In the genomic region with DNA sequence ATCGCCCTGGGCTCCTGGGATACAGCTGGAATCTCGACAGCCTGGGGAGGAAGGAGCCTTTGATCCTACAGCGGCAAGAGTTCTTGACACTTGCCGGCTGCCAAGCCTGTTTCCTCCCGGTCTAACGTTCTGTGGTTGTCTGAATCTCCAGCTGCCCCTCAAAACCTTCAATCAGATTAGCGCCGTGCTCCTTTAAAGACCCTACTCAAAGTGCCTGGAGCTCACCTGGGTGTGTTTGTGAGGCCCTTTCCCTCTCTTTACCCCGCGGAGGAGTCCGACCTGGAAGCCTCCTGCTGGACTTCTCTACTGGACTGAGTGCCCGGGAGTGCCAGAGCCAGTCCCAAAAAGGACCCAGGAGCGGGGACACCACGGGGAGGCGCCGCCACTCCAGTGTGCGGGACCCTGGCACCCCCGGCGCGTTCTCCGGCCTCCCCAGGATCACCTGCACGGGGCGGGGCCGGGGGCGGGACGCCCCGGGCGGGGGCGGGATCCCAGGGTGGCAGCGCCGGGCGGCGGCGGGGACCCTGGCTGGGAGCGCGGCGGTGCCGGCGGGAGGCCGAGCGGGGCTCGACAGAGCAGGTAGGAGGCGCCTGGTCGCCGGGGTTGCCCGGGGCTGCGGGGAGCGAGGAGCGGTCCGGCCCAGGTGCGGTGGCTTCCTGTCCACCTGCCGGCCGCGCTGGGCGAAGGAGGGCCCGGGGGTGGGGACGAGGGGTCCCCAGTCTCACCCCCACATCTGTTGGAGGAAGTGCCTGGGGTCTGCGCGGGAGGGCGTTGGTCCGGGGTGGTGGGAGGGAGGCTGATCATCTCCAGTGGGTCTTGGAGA, we compare ENCODE assay signal across 8 cellular contexts. TPM values are rescaled to one million over a fixed set of nuclear protein-coding genes. Genes with fewer than 3 reads are reported as not detected.
DNase-seq lines count a peak whose midpoint lies in the region; ATAC-seq and TF ChIP-seq lines count a peak whose summit lies in the region.

A gene with protein sequence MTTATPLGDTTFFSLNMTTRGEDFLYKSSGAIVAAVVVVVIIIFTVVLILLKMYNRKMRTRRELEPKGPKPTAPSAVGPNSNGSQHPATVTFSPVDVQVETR (plus strand): TSS at position 497 of the 823 bp plus-strand sequence. CDS start 39,344 bp downstream, outside the sequence.

- no peak within 1 kb of the TSS for H3K18ac ChIP-seq in trophoblast cell (ENCODE audit: low read length)

- H4K91ac ChIP-seq in trophoblast cell (ENCODE audit: low read depth, low read length), result no peak within 1 kb of the TSS

- TF ChIP-seq CTCF in KMS-11 (conservative IDR thresholded peaks at IDR 0.05; ENCODE audit: low read depth, low read length) (no peak), epithelial cell of proximal tubule (conservative IDR thresholded peaks at IDR 0.05; ENCODE audit: low read depth, low read length) (peak; percentile 12), gastrocnemius medialis (IDR thresholded peaks at IDR 0.05 in 4 of 5, conservative IDR thresholded peaks at IDR 0.05 in 1 of 5) (no peak)

- no peak within 1 kb of the TSS for H2BK5ac ChIP-seq in trophoblast cell (ENCODE audit: low read depth, low read length, poor library complexity)

- no peak within 1 kb of the TSS for H3K14ac ChIP-seq in trophoblast cell (ENCODE audit: low read length)

- in situ Hi-C loops in gastrocnemius medialis (cut with MboI; ENCODE audit: low sequenced_read_pairs in 4 of 4), result no loop called here

- no peak within 1 kb of the TSS for H2AFZ ChIP-seq in KMS-11 (ENCODE audit: low read depth)
- no peak within 1 kb of the TSS for H2AFZ ChIP-seq in trophoblast cell (ENCODE audit: insufficient read depth, low read length, poor library complexity)

- H4K8ac ChIP-seq in trophoblast cell (ENCODE audit: low read depth, low read length), result no peak within 1 kb of the TSS

- H2BK120ac ChIP-seq in trophoblast cell (ENCODE audit: insufficient read depth, low read length, poor library complexity), result no peak within 1 kb of the TSS

- no peaks in the 10 kb centered on the region for H3K36me3 ChIP-seq in KMS-11 (ENCODE audit: insufficient read depth)
- H3K36me3 ChIP-seq in trophoblast cell (ENCODE audit: control insufficient read depth in 1 of 2, insufficient read depth in 2 of 2, low read length in 2 of 2), result no peaks in the 10 kb centered on the region
- H3K36me3 ChIP-seq in gastrocnemius medialis, result no peaks in the 10 kb centered on the region

- H3K27me3 ChIP-seq in KMS-11 (ENCODE audit: insufficient read depth, low read depth) (no peaks in the 10 kb centered on the region), trophoblast cell (ENCODE audit: insufficient read depth, low read length) (peaks cover 14% of the 10 kb centered on the region), gastrocnemius medialis (peaks cover 23 to 31% (median 27%) of the 10 kb centered on the region in 3 donors)

- no peaks in the 10 kb centered on the region for H4K20me1 ChIP-seq in KMS-11 (ENCODE audit: insufficient read depth)

- no CpG with 5 or more reads among the region's 61 CpGs for WGBS in trophoblast cell (ENCODE audit: extremely low coverage, insufficient coverage, insufficient read length)

- H3K9ac ChIP-seq in KMS-11 (no peak within 1 kb of the TSS), trophoblast cell (ENCODE audit: low read length) (no peak within 1 kb of the TSS)

- H3K4ac ChIP-seq in trophoblast cell (ENCODE audit: low read depth, low read length), result no peak within 1 kb of the TSS

- H2BK12ac ChIP-seq in trophoblast cell (ENCODE audit: low read length), result no peak within 1 kb of the TSS

- H3K27ac ChIP-seq in KMS-11 (no peak within 1 kb of the TSS; the same call in 1 of the 2 replicates), trophoblast cell (ENCODE audit: low read depth, low read length) (no peak within 1 kb of the TSS), gastrocnemius medialis (no peak within 1 kb of the TSS)

- DNase-seq in activated CD4-positive, alpha-beta T cell treated with anti-CD3 and anti-CD28 coated beads, Interleukin-2, amount 50 U/mL, for 48 hours, result peak; percentile 40 to 47
- DNase-seq in epithelial cell of proximal tubule (ENCODE audit: low read depth), result no peak
- DNase-seq in trophoblast cell, result peak in 1 of 2 donors; percentile 26
- DNase-seq in pons (ENCODE audit: low spot score), result no peak
- DNase-seq in gastrocnemius medialis, result no peak
- no peak for DNase-seq in DMS153 treated with DMSO at 0.1 percent for 48 hours (lab: John Stamatoyannopoulos, UW; ENCODE audit: unreplicated experiment)

- intact Hi-C loops in gastrocnemius medialis (cut with DNase I; ENCODE audit: low total_unique reads), result no loop called here

- H3K23ac ChIP-seq in trophoblast cell (ENCODE audit: low read length), result no peak within 1 kb of the TSS

- no peak for TF ChIP-seq POLR2A in gastrocnemius medialis (IDR thresholded peaks at IDR 0.05)

- ATAC-seq in gastrocnemius medialis (no peak), HG03378 (IDR thresholded peaks at IDR 0.05; ENCODE audit: unreplicated experiment) (no peak)

- H3K4me1 ChIP-seq in KMS-11 (ENCODE audit: low read depth, poor library complexity, severe bottlenecking) (peaks cover 44% of the 10 kb centered on the region), trophoblast cell (ENCODE audit: control insufficient read depth in 1 of 2, insufficient read depth in 2 of 2, low read length in 2 of 2) (peaks cover 4 to 5% of the 10 kb centered on the region in 2 experiments), gastrocnemius medialis (peaks cover 0 to 5% of the 10 kb centered on the region in 2 donors)

- no peaks in the 10 kb centered on the region for H3K79me1 ChIP-seq in trophoblast cell (ENCODE audit: low read length)

- H3K4me2 ChIP-seq in KMS-11 (peak within 1 kb of the TSS; percentile 33; the same call in 1 of the 2 replicates), trophoblast cell (ENCODE audit: low read length) (peak within 1 kb of the TSS; percentile 57)

- no peak within 1 kb of the TSS for H4K12ac ChIP-seq in trophoblast cell (ENCODE audit: low read depth, low read length)

- H3K9me3 ChIP-seq in trophoblast cell (ENCODE audit: insufficient read depth, low read depth, low read length), result no peaks in the 10 kb centered on the region
- no peaks in the 10 kb centered on the region for H3K9me3 ChIP-seq in gastrocnemius medialis

- H3K79me2 ChIP-seq in KMS-11 (ENCODE audit: insufficient read depth, low read depth) (no peaks in the 10 kb centered on the region), trophoblast cell (ENCODE audit: control insufficient read depth, insufficient read depth, low read length, poor library complexity) (no peaks in the 10 kb centered on the region)

- H3K4me3 ChIP-seq in KMS-11 (IDR thresholded peaks at IDR 0.05; ENCODE audit: insufficient read depth, low read depth, low read length) (no peak within 1 kb of the TSS), epithelial cell of proximal tubule (ENCODE audit: low read depth, low read length) (peak within 1 kb of the TSS; percentile 50), trophoblast cell (ENCODE audit: low read depth, low read length) (no peak within 1 kb of the TSS), gastrocnemius medialis (peak within 1 kb of the TSS in 1 of 4 donors; percentile 27)

- no peak within 1 kb of the TSS for H2AK5ac ChIP-seq in trophoblast cell (ENCODE audit: low read length)

RNA-seq across cellular contexts. Expression of the gene that starts here (rescaled TPM):
- 0.80 and 2.2 TPM in 2 replicates for total RNA-seq in epithelial cell of proximal tubule
- 2.6 and 3.2 TPM in 2 replicates for polyA plus RNA-seq in trophoblast cell (2013)
- total RNA-seq in gastrocnemius medialis, result under 1 TPM in 1 of 4 donors, not detected in 3; 0.09 TPM

Comparison
In these comparisons a context has a peak if more than half of its experiments do, and no peak if none do; other contexts are left out.
1. DNase-seq: peak in activated CD4-positive, alpha-beta T cell treated with anti-CD3 and anti-CD28 coated beads, Interleukin-2, amount 50 U/mL, for 48 hours (2 of 2); none in epithelial cell of proximal tubule (single experiment), pons (single experiment), gastrocnemius medialis (0 of 2) and DMS153 treated with DMSO at 0.1 percent for 48 hours (single experiment).